17 cellular contexts compared by ENCODE assay signal in the genomic region with DNA sequence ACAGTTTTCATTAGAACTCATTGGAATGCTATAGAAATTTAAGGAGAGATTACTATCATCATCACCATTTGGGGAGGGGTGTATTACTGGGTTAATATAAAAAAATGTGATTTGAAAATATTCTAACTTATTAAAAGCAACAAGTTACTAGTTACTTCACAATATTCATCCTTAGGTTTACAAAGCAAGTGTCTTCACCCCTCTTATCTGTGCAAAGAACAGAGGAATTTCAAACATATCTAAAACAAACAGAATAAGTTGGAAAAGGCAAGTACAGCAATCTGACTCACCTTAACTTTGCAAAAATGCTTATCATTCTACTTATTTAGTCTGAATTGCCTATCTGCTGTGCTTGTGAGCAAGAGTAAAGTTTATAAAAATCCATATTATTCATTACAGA.
"Had no signal": no experiment of that assay in that cellular context is flagged by ENCODE, and none has a peak within 500 bp of the region (broad histone marks: within the 10 kb centered on the region; RNA-seq: fewer than 3 reads in every experiment).

No MANE protein-coding gene starts in this region.

- FAIRE-seq: kidney, urothelium cell line had no signal

- ATAC-seq: gastroesophageal sphincter, left ventricle myocardium superior, sciatic nerve had no signal

- H3K4me1 Mint-ChIP-seq: immature natural killer cell, naive B cell had no signal

- H3K9me3 Mint-ChIP-seq: naive B cell, nephron, type B pancreatic cell had no signal

- H3K4me1 ChIP-seq: gastroesophageal sphincter had no signal

- H3K27ac ChIP-seq: dorsolateral prefrontal cortex, gastroesophageal sphincter had no signal

- H3K36me3 Mint-ChIP-seq: naive B cell had no signal

- H3K4me3 ChIP-seq: dorsolateral prefrontal cortex, gastroesophageal sphincter, lung had no signal

- H3K9me3 ChIP-seq: gastroesophageal sphincter had no signal

- H3K27me3 Mint-ChIP-seq: type B pancreatic cell had no signal

- H3K27ac Mint-ChIP-seq: immature natural killer cell, naive B cell, nephron, type B pancreatic cell had no signal

- H3K27me3 ChIP-seq: dorsolateral prefrontal cortex, gastroesophageal sphincter had no signal

- H3K4me3 Mint-ChIP-seq: immature natural killer cell, naive B cell, nephron, type B pancreatic cell had no signal

- DNase-seq: cortex of kidney; dorsolateral prefrontal cortex; effector CD8-positive, alpha-beta T cell; glutamatergic neuron; immature natural killer cell; kidney; left cardiac atrium; left ventricle myocardium superior; mesenchymal stem cell; naive B cell; stimulated activated naive CD4-positive, alpha-beta T cell treated with Interleukin-2 at 50 U/mL for 16 hours had no signal
